ENCODE assay signal across 15 cellular contexts in the genomic region with DNA sequence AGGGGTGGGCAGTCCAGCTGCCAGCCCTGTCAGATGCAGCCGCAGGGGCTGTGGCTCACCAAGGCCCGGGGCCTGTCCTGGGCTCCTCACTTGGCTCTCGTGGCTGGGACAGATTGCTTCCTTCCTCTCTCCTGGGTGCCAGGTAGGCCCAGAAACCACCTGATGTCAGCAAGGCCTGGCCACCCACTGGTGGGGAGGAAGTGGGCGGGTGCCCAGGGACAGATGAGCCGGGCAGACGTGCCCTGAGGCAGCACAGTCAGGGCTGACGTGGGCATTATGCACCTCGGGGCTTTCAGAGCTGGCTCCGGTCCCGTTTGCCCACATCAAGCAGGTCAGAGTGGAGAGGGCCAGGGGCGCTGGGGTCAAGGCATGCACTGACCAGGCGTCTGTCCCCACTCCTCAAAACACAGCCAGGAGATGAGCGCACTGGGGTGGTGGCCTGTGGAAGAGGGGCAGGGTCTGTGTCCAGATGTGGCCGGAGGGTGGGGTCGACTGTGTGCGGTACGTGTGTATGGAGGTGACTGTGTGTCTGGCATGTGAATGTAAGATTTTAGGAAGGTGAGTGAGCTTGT.
A peak's percentile ranks its signal among the peaks of the same experiment; 100 is the strongest.
DNase-seq lines count a peak whose midpoint lies in the region; ATAC-seq and TF ChIP-seq lines count a peak whose summit lies in the region.
"Had no signal": no experiment of that assay in that cellular context is flagged by ENCODE, and none has a peak within 500 bp of the region (broad histone marks: within the 10 kb centered on the region; RNA-seq: fewer than 3 reads in every experiment).

No MANE protein-coding gene starts in this region.

- H3K9me3 ChIP-seq in PC-9 (ENCODE audit: insufficient read depth, low read depth) (no peaks in the 10 kb centered on the region), ovary (no peaks in the 10 kb centered on the region)
- H3K9me3 ChIP-seq: prostate gland had no signal

- H4K20me1 ChIP-seq in PC-9 (ENCODE audit: insufficient read depth) = no peaks in the 10 kb centered on the region

- no peak for TF ChIP-seq CTCF in PC-9 (conservative IDR thresholded peaks at IDR 0.05)
- TF ChIP-seq CTCF in epithelial cell of esophagus (IDR thresholded peaks at IDR 0.05; ENCODE audit: insufficient read depth, low read depth, low read length, missing control alignments) = no peak
- no peak for TF ChIP-seq CTCF in ovary (IDR thresholded peaks at IDR 0.05)

- TF ChIP-seq POLR2A in ovary (IDR thresholded peaks at IDR 0.05) = no peak

- H3K36me3 ChIP-seq in PC-9 (ENCODE audit: low read depth) (no peaks in the 10 kb centered on the region), ovary (no peaks in the 10 kb centered on the region)
- H3K36me3 ChIP-seq: prostate gland had no signal

- H2AFZ ChIP-seq in PC-9 = no peak overlapping the region

- H3K27ac ChIP-seq in PC-9 (peak overlapping the region; percentile 22), ovary (no peak overlapping the region)
- H3K27ac ChIP-seq: prostate gland had no signal

- H3K27me3 ChIP-seq in PC-9 (ENCODE audit: insufficient read depth, low read depth) (no peaks in the 10 kb centered on the region), ovary (no peaks in the 10 kb centered on the region)

- H3K27me3 Mint-ChIP-seq in activated naive CD4-positive, alpha-beta T cell treated with anti-CD3 and anti-CD28 coated beads, Interleukin-2, amount 10 ng/mL, durations not matched to agents 7 days and 5 days = peaks cover 22% of the 10 kb centered on the region

- no peak for DNase-seq in activated naive CD4-positive, alpha-beta T cell treated with anti-CD3 and anti-CD28 coated beads, Interleukin-2, amount 10 ng/mL, durations not matched to agents 7 days and 5 days
- DNase-seq in activated naive CD4-positive, alpha-beta T cell (lab: John Stamatoyannopoulos, UW) = no peak
- DNase-seq in PC-9 (peak; percentile 82 to 88), epithelial cell of esophagus (ENCODE audit: low read depth) (peak; percentile 60), mucosa of gallbladder (ENCODE audit: low spot score) (no peak), ovary (no peak)
- no peak for DNase-seq in stimulated activated naive CD8-positive, alpha-beta T cell treated with anti-CD3 and anti-CD28 coated beads, Interleukin-15, Interleukin-2, amounts not matched to agents 100 U/mL and 50 U/mL, for 24 hours
- DNase-seq: activated T-cell treated with anti-CD3 and anti-CD28 coated beads, Interleukin-2, amount 50 U/mL, for 48 hours; AML-193; amniotic stem cell; kidney glomerular epithelial cell; NCI-H1105; NCI-H446 had no signal

- 92 to 93% (median 93%) methylated on average over 17 of the region's 17 CpGs for WGBS in ovary, 3 donors

- H3K36me3 Mint-ChIP-seq in activated naive CD4-positive, alpha-beta T cell treated with anti-CD3 and anti-CD28 coated beads, Interleukin-2, amount 10 ng/mL, durations not matched to agents 7 days and 5 days = no peaks in the 10 kb centered on the region

- H3F3A ChIP-seq in PC-9 (ENCODE audit: insufficient read depth, low read depth) = peaks cover 59% of the 10 kb centered on the region

- ATAC-seq in stimulated activated naive CD8-positive, alpha-beta T cell treated with anti-CD3 and anti-CD28 coated beads, Interleukin-15, Interleukin-2, amounts not matched to agents 100 U/mL and 50 U/mL, for 24 hours = peak; percentile 14
- no peak for ATAC-seq in HG02970 (IDR thresholded peaks at IDR 0.05; ENCODE audit: low FRiP score, unreplicated experiment)

- H3K4me1 Mint-ChIP-seq in activated naive CD4-positive, alpha-beta T cell treated with anti-CD3 and anti-CD28 coated beads, Interleukin-2, amount 10 ng/mL, durations not matched to agents 7 days and 5 days = peaks cover 43% of the 10 kb centered on the region

- no peaks in the 10 kb centered on the region for H3K79me2 ChIP-seq in PC-9 (ENCODE audit: low read depth)

- BruUV-seq in PC-9 (replicated peaks; lab: Mats Ljungman, UMichigan) = no TSS peak

- H3K4me3 ChIP-seq in PC-9 (no peak overlapping the region), epithelial cell of esophagus (ENCODE audit: low read length) (no peak overlapping the region), ovary (no peak overlapping the region)
- H3K4me3 ChIP-seq: prostate gland had no signal

- H3K9me2 ChIP-seq in PC-9 (ENCODE audit: insufficient read depth) = no peaks in the 10 kb centered on the region

- no peaks in the 10 kb centered on the region for H3K9me3 Mint-ChIP-seq in activated naive CD4-positive, alpha-beta T cell treated with anti-CD3 and anti-CD28 coated beads, Interleukin-2, amount 10 ng/mL, durations not matched to agents 7 days and 5 days

- H3K4me3 Mint-ChIP-seq in activated naive CD4-positive, alpha-beta T cell treated with anti-CD3 and anti-CD28 coated beads, Interleukin-2, amount 10 ng/mL, durations not matched to agents 7 days and 5 days = no peak overlapping the region

- H3K27ac Mint-ChIP-seq in activated naive CD4-positive, alpha-beta T cell treated with anti-CD3 and anti-CD28 coated beads, Interleukin-2, amount 10 ng/mL, durations not matched to agents 7 days and 5 days = peak overlapping the region; percentile 1

- TF ChIP-seq EP300 in ovary (IDR thresholded peaks at IDR 0.05) = no peak

- CTCF ChIA-PET in activated naive CD4-positive, alpha-beta T cell treated with anti-CD3 and anti-CD28 coated beads, Interleukin-2, amount 10 ng/mL, durations not matched to agents 7 days and 5 days (lab: Charles Lee) = no interaction called here
- CTCF ChIA-PET in PC-9 (lab: Charles Lee) = no interaction called here

- POLR2A ChIA-PET in PC-9 (lab: Charles Lee; ENCODE audit: unreplicated experiment) = interaction anchor here (0.6 kb wide), 1 partner anchor 21 kb away, joined by 3 read pairs; no protein-coding TSS in a partner anchor

- intact Hi-C loops in PC-9 (cut with micrococcal nuclease; ENCODE audit: unreplicated experiment) = loop anchor here (1.0 to 2.0 kb wide), 2 partner anchors 46 to 184 kb away; no protein-coding TSS in a partner anchor
- intact Hi-C loops in ovary (cut with DNase I) = loop anchor here in 1 of 4 donors (5.0 kb wide), 1 partner anchor 185 kb away; a partner anchor contains a TSS

- peak overlapping the region; percentile 43 for H3K4me2 ChIP-seq in PC-9

- H3K4me1 ChIP-seq in PC-9 (replicated peaks; ENCODE audit: insufficient read depth) (peaks cover 63% of the 10 kb centered on the region), ovary (ENCODE audit: insufficient read depth) (peaks cover 15% of the 10 kb centered on the region)

Comparison
In these comparisons a context has a peak if more than half of its experiments do, and no peak if none do; other contexts are left out.
1. DNase-seq: peak in PC-9 (2 of 2) and epithelial cell of esophagus (single experiment); none in activated naive CD4-positive, alpha-beta T cell treated with anti-CD3 and anti-CD28 coated beads, Interleukin-2, amount 10 ng/mL, durations not matched to agents 7 days and 5 days (single experiment), activated naive CD4-positive, alpha-beta T cell (0 of 4), stimulated activated naive CD8-positive, alpha-beta T cell treated with anti-CD3 and anti-CD28 coated beads, Interleukin-15, Interleukin-2, amounts not matched to agents 100 U/mL and 50 U/mL, for 24 hours (single experiment), mucosa of gallbladder (single experiment) and ovary (0 of 5).